In genomic region chr17:30363715-30364202, GRCh38 we compare ENCODE assay signal across 8 cellular contexts. TPM values are rescaled to one million over a fixed set of nuclear protein-coding genes. Genes with fewer than 3 reads are reported as not detected.
DNase-seq lines count a peak whose midpoint lies in the region; ATAC-seq and TF ChIP-seq lines count a peak whose summit lies in the region.

No MANE protein-coding gene starts in this region.

- H3K4me3 Mint-ChIP-seq in Calu3 (ENCODE audit: low read depth, unreplicated experiment): no peak overlapping the region
- peak overlapping the region; percentile 13 for H3K4me3 Mint-ChIP-seq in activated CD4-positive, alpha-beta memory T cell treated with anti-CD3 and anti-CD28 coated beads for 36 hours

- no peaks in the 10 kb centered on the region for H3K27me3 Mint-ChIP-seq in Calu3 (ENCODE audit: unreplicated experiment)
- no peaks in the 10 kb centered on the region for H3K27me3 Mint-ChIP-seq in activated CD4-positive, alpha-beta memory T cell treated with anti-CD3 and anti-CD28 coated beads for 36 hours

- H3K36me3 Mint-ChIP-seq in Calu3 (ENCODE audit: insufficient read depth, unreplicated experiment): no peaks in the 10 kb centered on the region
- peaks cover 6% of the 10 kb centered on the region for H3K36me3 Mint-ChIP-seq in activated CD4-positive, alpha-beta memory T cell treated with anti-CD3 and anti-CD28 coated beads for 36 hours

- DNase-seq in Calu3 (peak; percentile 56), germinal center (ENCODE audit: low spot score) (peak; percentile 54), NCI-H748 treated with DMSO at 0.1 percent for 48 hours (lab: John Stamatoyannopoulos, UW) (no peak), NCI-H187 treated with DMSO at 0.1 percent for 48 hours (lab: John Stamatoyannopoulos, UW) (no peak)
- peak; percentile 94 for DNase-seq in activated CD4-positive, alpha-beta memory T cell treated with anti-CD3 and anti-CD28 coated beads for 36 hours
- DNase-seq in stimulated activated CD8-positive, alpha-beta memory T cell treated with anti-CD3 and anti-CD28 coated beads, Interleukin-2, amount 100 ng/mL, for 1 hour (ENCODE audit: low read depth in 2 of 2): peak; percentile 41 to 54

- TF ChIP-seq EP300 in Ishikawa (IDR thresholded peaks at IDR 0.05; ENCODE audit: borderline replicate concordance): no peak

- no peak for TF ChIP-seq RAD21 in Ishikawa (IDR thresholded peaks at IDR 0.05; ENCODE audit: low read depth)

- ATAC-seq in GM21529 (IDR thresholded peaks at IDR 0.05; ENCODE audit: unreplicated experiment): peak; percentile 90

- TF ChIP-seq CTCF in Calu3 (IDR thresholded peaks at IDR 0.05; ENCODE audit: unreplicated experiment): no peak

- peaks cover 6% of the 10 kb centered on the region for H3K4me1 Mint-ChIP-seq in Calu3 (ENCODE audit: low read depth, unreplicated experiment)
- peaks cover 28% of the 10 kb centered on the region for H3K4me1 Mint-ChIP-seq in activated CD4-positive, alpha-beta memory T cell treated with anti-CD3 and anti-CD28 coated beads for 36 hours (ENCODE audit: low read depth)

- CTCF ChIA-PET in Calu3 (lab: Charles Lee): interaction anchor here (1.0 to 1.2 kb wide), 2 partner anchors 13 to 19 kb away, joined by 7 to 8 read pairs; no protein-coding TSS in a partner anchor
- CTCF ChIA-PET in activated CD4-positive, alpha-beta memory T cell treated with anti-CD3 and anti-CD28 coated beads for 36 hours (lab: Charles Lee): interaction anchor here (0.6 to 1.6 kb wide), 12 partner anchors 9 to 746 kb away, joined by 3 to 17 read pairs (median 5); partner anchors contain the start of gene BLMH

- POLR2A ChIA-PET in activated CD4-positive, alpha-beta memory T cell treated with anti-CD3 and anti-CD28 coated beads for 36 hours (lab: Charles Lee): interaction anchor here (0.6 to 1.3 kb wide), 11 partner anchors 9 to 950 kb away, joined by 3 to 12 read pairs (median 4); partner anchors contain the start of genes CPD and GOSR1

- intact Hi-C loops in Calu3 (cut with micrococcal nuclease; ENCODE audit: unreplicated experiment): no loop called here
- intact Hi-C loops in activated CD4-positive, alpha-beta memory T cell treated with anti-CD3 and anti-CD28 coated beads for 36 hours (cut with micrococcal nuclease): loop anchor here (1.0 to 5.0 kb wide), 8 partner anchors 9 to 1144 kb away; partner anchors contain the start of genes CPD, CRLF3 and GOSR1

- H3K9me3 Mint-ChIP-seq in Calu3 (ENCODE audit: low read depth, unreplicated experiment): peaks cover 6% of the 10 kb centered on the region
- H3K9me3 Mint-ChIP-seq in activated CD4-positive, alpha-beta memory T cell treated with anti-CD3 and anti-CD28 coated beads for 36 hours: peaks cover 14% of the 10 kb centered on the region

- no peak overlapping the region for H3K27ac Mint-ChIP-seq in Calu3 (ENCODE audit: unreplicated experiment)
- peak overlapping the region; percentile 78 for H3K27ac Mint-ChIP-seq in activated CD4-positive, alpha-beta memory T cell treated with anti-CD3 and anti-CD28 coated beads for 36 hours

- BruUV-seq in Calu3 (replicated peaks; lab: Mats Ljungman, UMichigan): no TSS peak

TF ChIP-seq in Ishikawa, 13 proteins besides CTCF, POLR2A, EP300 and RAD21:
- no peak for TF ChIP-seq REST (IDR thresholded peaks at IDR 0.05; ENCODE audit: low read depth)
- TF ChIP-seq YY1 (IDR thresholded peaks at IDR 0.05; ENCODE audit: low read depth): no peak
- no peak for TF ChIP-seq TAF1 (IDR thresholded peaks at IDR 0.05; ENCODE audit: low read depth)
- no peak for TF ChIP-seq FOXM1 (IDR thresholded peaks at IDR 0.05; ENCODE audit: borderline replicate concordance, low read depth)
- TF ChIP-seq ZBTB7A (IDR thresholded peaks at IDR 0.05; ENCODE audit: low read depth): no peak
- TF ChIP-seq EGR1 (IDR thresholded peaks at IDR 0.05): peak; percentile 77
- TF ChIP-seq MAX (IDR thresholded peaks at IDR 0.05): peak; percentile 54; the same call in 1 of the 2 replicates
- TF ChIP-seq TEAD4 (IDR thresholded peaks at IDR 0.05): no peak
- peak; percentile 73 for TF ChIP-seq CEBPB (IDR thresholded peaks at IDR 0.05)
- no peak for TF ChIP-seq CREB1 (IDR thresholded peaks at IDR 0.05; ENCODE audit: low read depth)
- TF ChIP-seq USF1 (IDR thresholded peaks at IDR 0.05): no peak
- no peak for TF ChIP-seq NFIC (IDR thresholded peaks at IDR 0.05)
- TF ChIP-seq TCF12 (IDR thresholded peaks at IDR 0.05; ENCODE audit: low read depth): peak; percentile 37; the same call in 1 of the 2 replicates

RNA-seq across cellular contexts. Expression of gene CPD, which starts 15.0 kb away (rescaled TPM):
- total RNA-seq in Calu3 (2022): 79.0 and 82.9 TPM in 2 replicates
- 10 to 100 TPM; 34.1 to 34.3 TPM for total RNA-seq in activated CD4-positive, alpha-beta memory T cell treated with anti-CD3 and anti-CD28 coated beads for 36 hours

RNA-seq across cellular contexts. Expression of gene TMIGD1, which starts 29.9 kb away (rescaled TPM):
- not detected in 2 replicates for total RNA-seq in Calu3 (2022)
- not detected for total RNA-seq in activated CD4-positive, alpha-beta memory T cell treated with anti-CD3 and anti-CD28 coated beads for 36 hours

Comparison
In these comparisons a context has a peak if more than half of its experiments do, and no peak if none do; other contexts are left out.
1. DNase-seq: peak in Calu3 (single experiment), activated CD4-positive, alpha-beta memory T cell treated with anti-CD3 and anti-CD28 coated beads for 36 hours (single experiment), germinal center (single experiment) and stimulated activated CD8-positive, alpha-beta memory T cell treated with anti-CD3 and anti-CD28 coated beads, Interleukin-2, amount 100 ng/mL, for 1 hour (2 of 2); none in NCI-H748 treated with DMSO at 0.1 percent for 48 hours (single experiment) and NCI-H187 treated with DMSO at 0.1 percent for 48 hours (single experiment).